In the genomic region with DNA sequence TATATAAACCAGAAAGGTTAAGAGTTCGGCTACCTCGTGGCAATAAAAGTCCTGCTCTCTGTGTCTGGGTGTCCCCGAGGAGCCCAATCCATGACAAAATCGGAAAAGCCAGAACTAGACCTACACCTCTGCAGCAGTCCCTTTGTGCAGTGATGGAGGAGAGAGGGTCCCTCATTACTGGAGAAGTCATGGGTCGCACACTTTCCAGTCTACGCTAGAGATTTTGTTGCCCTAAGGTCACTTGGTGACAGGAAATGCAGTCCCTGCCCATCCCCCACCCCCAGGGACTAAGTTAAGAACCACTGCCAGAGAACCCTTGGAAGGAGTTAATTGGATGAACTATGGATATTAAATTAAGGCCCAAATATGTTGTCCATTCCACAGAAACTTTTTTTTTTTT, we compare ENCODE assay signal across 11 cellular contexts.
DNase-seq lines count a peak whose midpoint lies in the region; ATAC-seq and TF ChIP-seq lines count a peak whose summit lies in the region.
"Had no signal": no experiment of that assay in that cellular context is flagged by ENCODE, and none has a peak within 500 bp of the region (broad histone marks: within the 10 kb centered on the region; RNA-seq: fewer than 3 reads in every experiment).

No MANE protein-coding gene starts in this region.

- WGBS in heart right ventricle, 2 donors = 61 to 68% methylated on average over 6 of the region's 6 CpGs

- H3K4me3 ChIP-seq in heart right ventricle = peak overlapping the region in 4 of 10 donors; percentile 25 to 37 (median 34)
- peak overlapping the region; percentile 26 for H3K4me3 ChIP-seq in neuron (ENCODE audit: low read length)
- H3K4me3 ChIP-seq in upper lobe of right lung = no peak overlapping the region

- TF ChIP-seq CTCF in heart right ventricle (IDR thresholded peaks at IDR 0.05) (no peak), foreskin keratinocyte (conservative IDR thresholded peaks at IDR 0.05) (no peak), upper lobe of right lung (IDR thresholded peaks at IDR 0.05) (no peak)

- no peaks in the 10 kb centered on the region for H3K27me3 ChIP-seq in heart right ventricle
- no peaks in the 10 kb centered on the region for H3K27me3 ChIP-seq in foreskin keratinocyte
- H3K27me3 ChIP-seq in neuron (ENCODE audit: insufficient read depth, low read length) = peaks cover 5% of the 10 kb centered on the region
- H3K27me3 ChIP-seq in upper lobe of right lung = no peaks in the 10 kb centered on the region

- DNase-seq in heart right ventricle (peak; percentile 29 to 34), left ventricle myocardium superior (no peak), foreskin keratinocyte (no peak), upper lobe of right lung (no peak), NCI-H510A treated with DMSO at 0.1 percent for 48 hours (lab: John Stamatoyannopoulos, UW) (no peak), T-helper 17 cell (no peak), HPDE6-E6E7 (ENCODE audit: extremely low spot score) (no peak)
- DNase-seq: activated CD8-positive, alpha-beta memory T cell treated with anti-CD3 and anti-CD28 coated beads, Interleukin-2, amount 50 U/mL, for 4 hours; cortex of kidney had no signal

- no peak overlapping the region for H3K27ac Mint-ChIP-seq in T-helper 17 cell

- H3K36me3 ChIP-seq in heart right ventricle (no peaks in the 10 kb centered on the region), neuron (ENCODE audit: insufficient read depth, low read length) (no peaks in the 10 kb centered on the region), upper lobe of right lung (no peaks in the 10 kb centered on the region)

- no peak overlapping the region for H2AFZ ChIP-seq in neuron (ENCODE audit: low read depth, low read length)

- peaks cover 24% of the 10 kb centered on the region for H3K4me1 Mint-ChIP-seq in T-helper 17 cell

- peak overlapping the region; percentile 16 to 96 (median 91) for H3K27ac ChIP-seq in heart right ventricle
- H3K27ac ChIP-seq in foreskin keratinocyte = peak overlapping the region; percentile 77
- peak overlapping the region; percentile 93 for H3K27ac ChIP-seq in upper lobe of right lung

- H3K9me3 ChIP-seq in heart right ventricle = peaks cover 0 to 28% (median 8%) of the 10 kb centered on the region in 11 donors
- peaks cover 10% of the 10 kb centered on the region for H3K9me3 ChIP-seq in neuron (ENCODE audit: low read length)
- no peaks in the 10 kb centered on the region for H3K9me3 ChIP-seq in upper lobe of right lung
- peaks cover 2% of the 10 kb centered on the region for H3K9me3 ChIP-seq in T-helper 17 cell (ENCODE audit: control insufficient read depth, low read length, poor library complexity, severe bottlenecking)

- no peak overlapping the region for H3K4me3 Mint-ChIP-seq in T-helper 17 cell
- H3K4me3 Mint-ChIP-seq: IgD-negative memory B cell had no signal

- no peaks in the 10 kb centered on the region for H3K36me3 Mint-ChIP-seq in T-helper 17 cell (ENCODE audit: low read depth)
- H3K36me3 Mint-ChIP-seq: IgD-negative memory B cell had no signal

- H3K4me1 ChIP-seq in heart right ventricle (peaks cover 11 to 64% (median 48%) of the 10 kb centered on the region in 9 donors), foreskin keratinocyte (peaks cover 27% of the 10 kb centered on the region), neuron (ENCODE audit: insufficient read depth, low read length) (peaks cover 26% of the 10 kb centered on the region), upper lobe of right lung (peaks cover 38% of the 10 kb centered on the region)

- intact Hi-C loops in heart right ventricle (cut with DNase I) (loop anchor here in 3 of 10 donors (2.0 to 10.0 kb wide), 3 partner anchors 94 to 104 kb away; a partner anchor contains a TSS), left ventricle myocardium superior (cut with micrococcal nuclease) (no loop called here), upper lobe of right lung (cut with DNase I) (no loop called here)

- H3K27me3 Mint-ChIP-seq in T-helper 17 cell = no peaks in the 10 kb centered on the region
- H3K27me3 Mint-ChIP-seq: IgD-negative memory B cell had no signal

- ATAC-seq in heart right ventricle (no peak), left ventricle myocardium superior (no peak), foreskin keratinocyte (no peak), upper lobe of right lung (no peak), T-helper 17 cell (no peak)

Comparison
In these comparisons a context has a peak if more than half of its experiments do, and no peak if none do; other contexts are left out.
1. DNase-seq: peak in heart right ventricle (2 of 2); none in left ventricle myocardium superior (single experiment), foreskin keratinocyte (0 of 2), upper lobe of right lung (single experiment), NCI-H510A treated with DMSO at 0.1 percent for 48 hours (single experiment), T-helper 17 cell (0 of 3) and HPDE6-E6E7 (single experiment).
2. Peak in every context shown above with its lines, with median percentiles within 50 percentile points of each other: H3K27ac ChIP-seq.